ENCODE assay signal across 13 cellular contexts in genomic region chr17:67280279-67280678, GRCh38. TPM values are rescaled to one million over a fixed set of nuclear protein-coding genes. Genes with fewer than 3 reads are reported as not detected.
DNase-seq lines count a peak whose midpoint lies in the region; ATAC-seq and TF ChIP-seq lines count a peak whose summit lies in the region.
"Had no signal": no experiment of that assay in that cellular context is flagged by ENCODE, and none has a peak within 500 bp of the region (broad histone marks: within the 10 kb centered on the region; RNA-seq: fewer than 3 reads in every experiment).

No MANE protein-coding gene starts in this region.

- TF ChIP-seq CTCF in lower lobe of right lung (IDR thresholded peaks at IDR 0.05) = no peak

- H3K27ac ChIP-seq in lower lobe of right lung = no peak overlapping the region
- H3K27ac ChIP-seq: GM23248, skin epidermis had no signal

- H3K27me3 ChIP-seq in lower lobe of right lung (ENCODE audit: low read depth) = no peaks in the 10 kb centered on the region

- no peaks in the 10 kb centered on the region for H3K4me1 ChIP-seq in lower lobe of right lung

- intact Hi-C loops in lower lobe of right lung (cut with DNase I) = no loop called here

- peak; percentile 1 for DNase-seq in COLO668 (lab: John Stamatoyannopoulos, UW; ENCODE audit: unreplicated experiment)
- DNase-seq in NCI-H446 (lab: John Stamatoyannopoulos, UW) = peak; percentile 82 to 87
- DNase-seq in fibroblast of gingiva (ENCODE audit: low read depth) = peak; percentile 53
- peak; percentile 89 for DNase-seq in myocyte (ENCODE audit: low read depth)
- DNase-seq in T-helper 2 cell = no peak
- no peak for DNase-seq in NCI-H345 treated with DMSO at 0.1 percent for 48 hours (lab: John Stamatoyannopoulos, UW; ENCODE audit: unreplicated experiment)
- no peak for DNase-seq in lower lobe of right lung
- DNase-seq: activated T-cell treated with anti-CD3 and anti-CD28 coated beads for 4 hours, GM23248, Karpas-422, substantia nigra had no signal

- H3K36me3 ChIP-seq in lower lobe of right lung = no peaks in the 10 kb centered on the region

- H3K9me3 ChIP-seq in lower lobe of right lung = no peaks in the 10 kb centered on the region

- no peak overlapping the region for H3K4me3 ChIP-seq in lower lobe of right lung
- H3K4me3 ChIP-seq: GM23248, skin epidermis had no signal

- no peak for ATAC-seq in lower lobe of right lung
- no peak for ATAC-seq in HG03442 (IDR thresholded peaks at IDR 0.05; ENCODE audit: unreplicated experiment)

RNA-seq across cellular contexts. Expression of gene HELZ, which starts 35.3 kb away (rescaled TPM):
- total RNA-seq in myocyte (41.9 and 43.7 TPM in 2 replicates), lower lobe of right lung (68.9 TPM)
- polyA plus RNA-seq in myocyte (2012) = 6.3 TPM

Comparison
In these comparisons a context has a peak if more than half of its experiments do, and no peak if none do; other contexts are left out.
1. DNase-seq: peak in COLO668 (single experiment), NCI-H446 (2 of 2), fibroblast of gingiva (single experiment) and myocyte (single experiment); none in T-helper 2 cell (0 of 5), NCI-H345 treated with DMSO at 0.1 percent for 48 hours (single experiment) and lower lobe of right lung (single experiment).